9 cellular contexts compared by ENCODE assay signal in genomic region chr1:108645479-108646184, GRCh38. TPM values are rescaled to one million over a fixed set of nuclear protein-coding genes. Genes with fewer than 3 reads are reported as not detected.
A peak's percentile ranks its signal among the peaks of the same experiment; 100 is the strongest.
DNase-seq lines count a peak whose midpoint lies in the region; ATAC-seq and TF ChIP-seq lines count a peak whose summit lies in the region.
"Had no signal": no experiment of that assay in that cellular context is flagged by ENCODE, and none has a peak within 500 bp of the region (broad histone marks: within the 10 kb centered on the region; RNA-seq: fewer than 3 reads in every experiment).

No MANE protein-coding gene starts in this region.

- no peaks in the 10 kb centered on the region for H3K9me3 ChIP-seq in mucosa of rectum (ENCODE audit: control insufficient read depth in 2 of 2, low read length in 2 of 2)
- H3K9me3 ChIP-seq in upper lobe of right lung = no peaks in the 10 kb centered on the region

- peak; percentile 17 for DNase-seq in activated naive CD4-positive, alpha-beta T cell treated with anti-CD3 and anti-CD28 coated beads for 36 hours
- no peak for DNase-seq in activated naive CD4-positive, alpha-beta T cell treated with anti-CD3 and anti-CD28 coated beads, Interleukin-2, amount 50 U/mL, for 16 hours
- DNase-seq in central memory CD8-positive, alpha-beta T cell (ENCODE audit: low spot score in 2 of 2) = peak in 1 of 2 donors; percentile 36
- no peak for DNase-seq in upper lobe of right lung
- no peak for DNase-seq in pons (ENCODE audit: low spot score)
- no peak for DNase-seq in cerebellum (ENCODE audit: low spot score)
- DNase-seq: NCI-H187 treated with DMSO at 0.1 percent for 48 hours had no signal

- H3K27ac ChIP-seq in mucosa of rectum (ENCODE audit: low read depth in 2 of 2, low read length in 2 of 2) (peak overlapping the region; percentile 90 to 92), upper lobe of right lung (peak overlapping the region; percentile 89)

- peak; percentile 29 for ATAC-seq in central memory CD8-positive, alpha-beta T cell (replicated peaks; ENCODE audit: extremely low read depth, poor library complexity, severe bottlenecking)
- ATAC-seq in upper lobe of right lung = no peak
- no peak for ATAC-seq in GM19397 (IDR thresholded peaks at IDR 0.05; ENCODE audit: unreplicated experiment)

- CTCF ChIA-PET in activated naive CD4-positive, alpha-beta T cell treated with anti-CD3 and anti-CD28 coated beads for 36 hours (lab: Charles Lee) = interaction anchor here (0.9 to 5.6 kb wide), 5 partner anchors 12 to 135 kb away, joined by 4 to 87 read pairs (median 28); partner anchors contain the start of genes EEIG2, HENMT1 and PRPF38B

- no peak for TF ChIP-seq CTCF in upper lobe of right lung (IDR thresholded peaks at IDR 0.05)

- intact Hi-C loops in activated naive CD4-positive, alpha-beta T cell treated with anti-CD3 and anti-CD28 coated beads for 36 hours (cut with micrococcal nuclease) = loop anchor here (1.0 to 5.0 kb wide), 6 partner anchors 16 to 252 kb away; partner anchors contain the start of genes HENMT1, PRPF38B and STXBP3
- intact Hi-C loops in upper lobe of right lung (cut with DNase I) = loop anchor here (10.0 kb wide), 1 partner anchor 131 kb away; no protein-coding TSS in a partner anchor

- H3K27me3 Mint-ChIP-seq in activated naive CD4-positive, alpha-beta T cell treated with anti-CD3 and anti-CD28 coated beads for 36 hours (ENCODE audit: low read depth) = no peaks in the 10 kb centered on the region
- no peaks in the 10 kb centered on the region for H3K27me3 Mint-ChIP-seq in central memory CD8-positive, alpha-beta T cell

- H3K4me3 ChIP-seq in mucosa of rectum (ENCODE audit: low read length in 2 of 2) (peak overlapping the region in 1 of 2 donors; percentile 67), upper lobe of right lung (no peak overlapping the region)

- peak overlapping the region; percentile 52 for H3K4me3 Mint-ChIP-seq in activated naive CD4-positive, alpha-beta T cell treated with anti-CD3 and anti-CD28 coated beads for 36 hours
- H3K4me3 Mint-ChIP-seq in central memory CD8-positive, alpha-beta T cell = peak overlapping the region; percentile 80

- H3K4me1 ChIP-seq in mucosa of rectum (ENCODE audit: control insufficient read depth in 2 of 2, insufficient read depth in 2 of 2, low read length in 2 of 2) = peaks cover 29 to 31% of the 10 kb centered on the region in 2 donors
- H3K4me1 ChIP-seq in upper lobe of right lung = peaks cover 18% of the 10 kb centered on the region

- no peaks in the 10 kb centered on the region for H3K27me3 ChIP-seq in mucosa of rectum (ENCODE audit: control insufficient read depth in 2 of 2, insufficient read depth in 2 of 2, low read length in 2 of 2)
- no peaks in the 10 kb centered on the region for H3K27me3 ChIP-seq in upper lobe of right lung

- peaks cover 31% of the 10 kb centered on the region for H3K36me3 Mint-ChIP-seq in activated naive CD4-positive, alpha-beta T cell treated with anti-CD3 and anti-CD28 coated beads for 36 hours (ENCODE audit: low read depth)
- H3K36me3 Mint-ChIP-seq in central memory CD8-positive, alpha-beta T cell (ENCODE audit: insufficient read depth) = peaks cover 32% of the 10 kb centered on the region

- H3K4me1 Mint-ChIP-seq in activated naive CD4-positive, alpha-beta T cell treated with anti-CD3 and anti-CD28 coated beads for 36 hours (ENCODE audit: low read depth) = peaks cover 48% of the 10 kb centered on the region
- peaks cover 57% of the 10 kb centered on the region for H3K4me1 Mint-ChIP-seq in central memory CD8-positive, alpha-beta T cell

- peak overlapping the region in 1 of 2 donors; percentile 34 for H3K9ac ChIP-seq in mucosa of rectum (ENCODE audit: low read depth in 1 of 2, low read length in 2 of 2)

- H3K36me3 ChIP-seq in mucosa of rectum (ENCODE audit: control insufficient read depth in 2 of 2, insufficient read depth in 2 of 2, low read length in 2 of 2) (no peaks in the 10 kb centered on the region), upper lobe of right lung (no peaks in the 10 kb centered on the region)

- H3K9me3 Mint-ChIP-seq in activated naive CD4-positive, alpha-beta T cell treated with anti-CD3 and anti-CD28 coated beads for 36 hours = peaks cover 4% of the 10 kb centered on the region
- no peaks in the 10 kb centered on the region for H3K9me3 Mint-ChIP-seq in central memory CD8-positive, alpha-beta T cell

- H3K27ac Mint-ChIP-seq in activated naive CD4-positive, alpha-beta T cell treated with anti-CD3 and anti-CD28 coated beads for 36 hours = peak overlapping the region; percentile 89
- peak overlapping the region; percentile 96 for H3K27ac Mint-ChIP-seq in central memory CD8-positive, alpha-beta T cell (ENCODE audit: low read depth)

RNA-seq across cellular contexts. Expression of gene HENMT1, which starts 15.3 kb away (rescaled TPM):
- total RNA-seq in activated naive CD4-positive, alpha-beta T cell treated with anti-CD3 and anti-CD28 coated beads for 36 hours = 10 to 100 TPM; 18.7 to 19.3 TPM
- total RNA-seq in upper lobe of right lung = 5.6 TPM
- total RNA-seq in cerebellum = 17.2 TPM

RNA-seq across cellular contexts. Expression of gene PRPF38B, which starts 46.5 kb away (rescaled TPM):
- total RNA-seq in activated naive CD4-positive, alpha-beta T cell treated with anti-CD3 and anti-CD28 coated beads for 36 hours = 10 to 100 TPM; 50.4 to 52.2 TPM
- total RNA-seq in upper lobe of right lung (39.3 TPM), cerebellum (25.0 TPM)
